Comparison of ENCODE assay signal across 1 cellular context in the genomic region with DNA sequence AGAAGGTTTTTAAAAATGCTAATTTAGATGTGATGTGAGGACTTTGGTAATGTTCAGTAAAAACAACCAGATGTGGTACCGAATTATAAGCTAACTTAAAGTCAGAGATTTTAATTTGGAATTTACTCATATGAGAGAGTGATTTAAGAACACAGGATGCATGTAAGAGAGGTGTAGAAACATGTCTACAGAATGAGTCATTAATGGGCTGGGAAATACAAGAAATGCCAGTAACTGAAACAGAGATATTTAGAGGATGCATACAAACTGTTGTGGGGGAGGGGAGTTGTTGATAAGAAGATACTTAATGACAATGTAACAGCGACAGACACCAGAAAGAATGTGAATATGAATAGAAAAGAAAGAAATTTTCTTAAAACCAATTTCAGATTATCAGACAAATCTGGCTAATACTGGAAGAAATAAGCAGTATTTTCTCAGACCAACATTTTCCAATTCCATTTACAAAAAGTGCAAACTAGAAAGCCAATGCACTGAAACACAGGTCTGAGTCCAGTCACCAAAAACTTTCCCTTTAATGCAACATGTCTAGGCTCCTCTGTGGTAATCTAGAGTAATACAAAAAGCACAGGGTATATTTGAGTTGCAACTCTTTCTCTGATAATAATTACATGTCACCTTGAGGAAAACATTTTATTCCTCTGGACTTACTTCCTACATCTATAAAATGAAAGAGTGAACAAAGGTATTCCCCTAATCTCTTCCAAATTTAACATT.
TF ChIP-seq lines count a peak whose summit lies in the region.

No MANE protein-coding gene starts in this region.

TF ChIP-seq in GM23338, 12 proteins besides CTCF, POLR2A, EP300 and RAD21 (continued from another document):
- TF ChIP-seq, protein P1, sequence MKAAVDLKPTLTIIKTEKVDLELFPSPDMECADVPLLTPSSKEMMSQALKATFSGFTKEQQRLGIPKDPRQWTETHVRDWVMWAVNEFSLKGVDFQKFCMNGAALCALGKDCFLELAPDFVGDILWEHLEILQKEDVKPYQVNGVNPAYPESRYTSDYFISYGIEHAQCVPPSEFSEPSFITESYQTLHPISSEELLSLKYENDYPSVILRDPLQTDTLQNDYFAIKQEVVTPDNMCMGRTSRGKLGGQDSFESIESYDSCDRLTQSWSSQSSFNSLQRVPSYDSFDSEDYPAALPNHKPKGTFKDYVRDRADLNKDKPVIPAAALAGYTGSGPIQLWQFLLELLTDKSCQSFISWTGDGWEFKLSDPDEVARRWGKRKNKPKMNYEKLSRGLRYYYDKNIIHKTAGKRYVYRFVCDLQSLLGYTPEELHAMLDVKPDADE (IDR thresholded peaks at IDR 0.05): no peak
- TF ChIP-seq EZH2phosphoT487 (IDR thresholded peaks at IDR 0.05; ENCODE audit: unreplicated experiment) (no peak), ZNF331 (CRISPR knock-in tag; IDR thresholded peaks at IDR 0.05; ENCODE audit: low read depth) (no peak), EZH2 (IDR thresholded peaks at IDR 0.05; ENCODE audit: low read depth, unreplicated experiment) (no peak), REST (IDR thresholded peaks at IDR 0.05; ENCODE audit: unreplicated experiment) (no peak)
- TF ChIP-seq, protein P2, sequence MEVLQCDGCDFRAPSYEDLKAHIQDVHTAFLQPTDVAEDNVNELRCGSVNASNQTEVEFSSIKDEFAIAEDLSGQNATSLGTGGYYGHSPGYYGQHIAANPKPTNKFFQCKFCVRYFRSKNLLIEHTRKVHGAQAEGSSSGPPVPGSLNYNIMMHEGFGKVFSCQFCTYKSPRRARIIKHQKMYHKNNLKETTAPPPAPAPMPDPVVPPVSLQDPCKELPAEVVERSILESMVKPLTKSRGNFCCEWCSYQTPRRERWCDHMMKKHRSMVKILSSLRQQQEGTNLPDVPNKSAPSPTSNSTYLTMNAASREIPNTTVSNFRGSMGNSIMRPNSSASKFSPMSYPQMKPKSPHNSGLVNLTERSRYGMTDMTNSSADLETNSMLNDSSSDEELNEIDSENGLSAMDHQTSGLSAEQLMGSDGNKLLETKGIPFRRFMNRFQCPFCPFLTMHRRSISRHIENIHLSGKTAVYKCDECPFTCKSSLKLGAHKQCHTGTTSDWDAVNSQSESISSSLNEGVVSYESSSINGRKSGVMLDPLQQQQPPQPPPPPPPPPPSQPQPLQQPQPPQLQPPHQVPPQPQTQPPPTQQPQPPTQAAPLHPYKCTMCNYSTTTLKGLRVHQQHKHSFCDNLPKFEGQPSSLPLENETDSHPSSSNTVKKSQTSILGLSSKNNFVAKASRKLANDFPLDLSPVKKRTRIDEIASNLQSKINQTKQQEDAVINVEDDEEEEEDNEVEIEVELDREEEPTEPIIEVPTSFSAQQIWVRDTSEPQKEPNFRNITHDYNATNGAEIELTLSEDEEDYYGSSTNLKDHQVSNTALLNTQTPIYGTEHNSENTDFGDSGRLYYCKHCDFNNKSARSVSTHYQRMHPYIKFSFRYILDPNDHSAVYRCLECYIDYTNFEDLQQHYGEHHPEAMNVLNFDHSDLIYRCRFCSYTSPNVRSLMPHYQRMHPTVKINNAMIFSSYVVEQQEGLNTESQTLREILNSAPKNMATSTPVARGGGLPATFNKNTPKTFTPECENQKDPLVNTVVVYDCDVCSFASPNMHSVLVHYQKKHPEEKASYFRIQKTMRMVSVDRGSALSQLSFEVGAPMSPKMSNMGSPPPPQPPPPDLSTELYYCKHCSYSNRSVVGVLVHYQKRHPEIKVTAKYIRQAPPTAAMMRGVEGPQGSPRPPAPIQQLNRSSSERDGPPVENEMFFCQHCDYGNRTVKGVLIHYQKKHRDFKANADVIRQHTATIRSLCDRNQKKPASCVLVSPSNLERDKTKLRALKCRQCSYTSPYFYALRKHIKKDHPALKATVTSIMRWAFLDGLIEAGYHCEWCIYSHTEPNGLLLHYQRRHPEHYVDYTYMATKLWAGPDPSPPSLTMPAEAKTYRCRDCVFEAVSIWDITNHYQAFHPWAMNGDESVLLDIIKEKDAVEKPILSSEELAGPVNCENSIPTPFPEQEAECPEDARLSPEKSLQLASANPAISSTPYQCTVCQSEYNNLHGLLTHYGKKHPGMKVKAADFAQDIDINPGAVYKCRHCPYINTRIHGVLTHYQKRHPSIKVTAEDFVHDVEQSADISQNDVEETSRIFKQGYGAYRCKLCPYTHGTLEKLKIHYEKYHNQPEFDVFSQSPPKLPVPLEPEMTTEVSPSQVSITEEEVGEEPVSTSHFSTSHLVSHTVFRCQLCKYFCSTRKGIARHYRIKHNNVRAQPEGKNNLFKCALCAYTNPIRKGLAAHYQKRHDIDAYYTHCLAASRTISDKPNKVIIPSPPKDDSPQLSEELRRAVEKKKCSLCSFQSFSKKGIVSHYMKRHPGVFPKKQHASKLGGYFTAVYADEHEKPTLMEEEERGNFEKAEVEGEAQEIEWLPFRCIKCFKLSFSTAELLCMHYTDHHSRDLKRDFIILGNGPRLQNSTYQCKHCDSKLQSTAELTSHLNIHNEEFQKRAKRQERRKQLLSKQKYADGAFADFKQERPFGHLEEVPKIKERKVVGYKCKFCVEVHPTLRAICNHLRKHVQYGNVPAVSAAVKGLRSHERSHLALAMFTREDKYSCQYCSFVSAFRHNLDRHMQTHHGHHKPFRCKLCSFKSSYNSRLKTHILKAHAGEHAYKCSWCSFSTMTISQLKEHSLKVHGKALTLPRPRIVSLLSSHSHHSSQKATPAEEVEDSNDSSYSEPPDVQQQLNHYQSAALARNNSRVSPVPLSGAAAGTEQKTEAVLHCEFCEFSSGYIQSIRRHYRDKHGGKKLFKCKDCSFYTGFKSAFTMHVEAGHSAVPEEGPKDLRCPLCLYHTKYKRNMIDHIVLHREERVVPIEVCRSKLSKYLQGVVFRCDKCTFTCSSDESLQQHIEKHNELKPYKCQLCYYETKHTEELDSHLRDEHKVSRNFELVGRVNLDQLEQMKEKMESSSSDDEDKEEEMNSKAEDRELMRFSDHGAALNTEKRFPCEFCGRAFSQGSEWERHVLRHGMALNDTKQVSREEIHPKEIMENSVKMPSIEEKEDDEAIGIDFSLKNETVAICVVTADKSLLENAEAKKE (CRISPR knock-in tag; IDR thresholded peaks at IDR 0.05): no peak
